12 cellular contexts compared by ENCODE assay signal in genomic region chr6:149012040-149012545, GRCh38.
DNase-seq lines count a peak whose midpoint lies in the region; ATAC-seq and TF ChIP-seq lines count a peak whose summit lies in the region.
"Had no signal": no experiment of that assay in that cellular context is flagged by ENCODE, and none has a peak within 500 bp of the region (broad histone marks: within the 10 kb centered on the region; RNA-seq: fewer than 3 reads in every experiment).

No MANE protein-coding gene starts in this region.

- H3K4me2 ChIP-seq in fibroblast of lung (ENCODE audit: extremely low read depth, insufficient read depth, low read length), result peak overlapping the region; percentile 11

- TF ChIP-seq CTCF in RWPE2 (IDR thresholded peaks at IDR 0.05; ENCODE audit: poor library complexity, severe bottlenecking) (no peak), fibroblast of lung (conservative IDR thresholded peaks at IDR 0.05 in 1 of 2, IDR thresholded peaks at IDR 0.05 in 1 of 2; ENCODE audit: low read depth in 1 of 2, low read length in 2 of 2) (no peak), psoas muscle (IDR thresholded peaks at IDR 0.05) (no peak), progenitor cell of endocrine pancreas (IDR thresholded peaks at IDR 0.05; ENCODE audit: unreplicated experiment) (no peak)

- H3K4me3 Mint-ChIP-seq in progenitor cell of endocrine pancreas (ENCODE audit: low read depth), result no peak overlapping the region
- H3K4me3 Mint-ChIP-seq: stimulated activated naive CD8-positive, alpha-beta T cell treated with anti-CD3 and anti-CD28 coated beads, Interleukin-15, Interleukin-2, amounts not matched to agents 100 ng/mL and 50 ng/mL, for 24 hours had no signal

- H2AFZ ChIP-seq in fibroblast of lung (ENCODE audit: low read length), result no peak overlapping the region

- no peaks in the 10 kb centered on the region for H3K36me3 Mint-ChIP-seq in progenitor cell of endocrine pancreas (ENCODE audit: insufficient read depth)

- intact Hi-C loops in psoas muscle (cut with DNase I), result no loop called here

- no peaks in the 10 kb centered on the region for H3K9me3 ChIP-seq in RWPE2 (ENCODE audit: severe bottlenecking)
- no peaks in the 10 kb centered on the region for H3K9me3 ChIP-seq in fibroblast of lung (ENCODE audit: control insufficient read depth, insufficient read depth, low read depth, low read length)
- H3K9me3 ChIP-seq in psoas muscle, result no peaks in the 10 kb centered on the region
- H3K9me3 ChIP-seq: colonic mucosa had no signal

- ATAC-seq in RWPE2 (ENCODE audit: low read depth) (peak; percentile 96), psoas muscle (peak in 3 of 4 donors; percentile 43 to 64 (median 47)), HG03159 (IDR thresholded peaks at IDR 0.05; ENCODE audit: unreplicated experiment) (no peak), HG02588 (IDR thresholded peaks at IDR 0.05; ENCODE audit: unreplicated experiment) (no peak)

- H3K36me3 ChIP-seq in RWPE2 (ENCODE audit: low read depth), result no peaks in the 10 kb centered on the region
- H3K36me3 ChIP-seq in fibroblast of lung (ENCODE audit: control insufficient read depth, insufficient read depth, low read length), result no peaks in the 10 kb centered on the region
- H3K36me3 ChIP-seq in psoas muscle (ENCODE audit: insufficient read depth in 1 of 2, low read depth in 1 of 2), result no peaks in the 10 kb centered on the region
- H3K36me3 ChIP-seq: colonic mucosa had no signal

- peaks cover 5% of the 10 kb centered on the region for H3K27me3 Mint-ChIP-seq in progenitor cell of endocrine pancreas

- H4K20me1 ChIP-seq in fibroblast of lung (ENCODE audit: control insufficient read depth, extremely low read depth, insufficient read depth, low read length), result no peaks in the 10 kb centered on the region

- H3K27me3 ChIP-seq in RWPE2 (ENCODE audit: insufficient read depth, poor library complexity, severe bottlenecking) (no peaks in the 10 kb centered on the region), fibroblast of lung (ENCODE audit: control insufficient read depth, insufficient read depth, low read length) (no peaks in the 10 kb centered on the region), psoas muscle (ENCODE audit: insufficient read depth in 3 of 3, low read length in 2 of 3) (no peaks in the 10 kb centered on the region)
- H3K27me3 ChIP-seq: colonic mucosa had no signal

- peak; percentile 88 for DNase-seq in GM03348 (ENCODE audit: low spot score)
- DNase-seq in RWPE2 (ENCODE audit: low spot score), result peak; percentile 66
- peak; percentile 96 to 99 for DNase-seq in fibroblast of lung (ENCODE audit: low read depth in 2 of 2)
- no peak for DNase-seq in psoas muscle
- no peak for DNase-seq in progenitor cell of endocrine pancreas (ENCODE audit: low spot score, unreplicated experiment)
- no peak for DNase-seq in SKM-1 (lab: John Stamatoyannopoulos, UW; ENCODE audit: unreplicated experiment)
- DNase-seq: activated CD8-positive, alpha-beta memory T cell treated with anti-CD3 and anti-CD28 coated beads, Interleukin-2, amount 50 U/mL, for 4 hours; colonic mucosa; NCI-H1694 treated with DMSO at 0.1 percent for 48 hours had no signal

- H3K4me1 Mint-ChIP-seq in progenitor cell of endocrine pancreas (ENCODE audit: low read depth), result peaks cover 1% of the 10 kb centered on the region

- H3K9me3 Mint-ChIP-seq in progenitor cell of endocrine pancreas (ENCODE audit: low read depth), result no peaks in the 10 kb centered on the region
- H3K9me3 Mint-ChIP-seq: stimulated activated naive CD8-positive, alpha-beta T cell treated with anti-CD3 and anti-CD28 coated beads, Interleukin-15, Interleukin-2, amounts not matched to agents 100 ng/mL and 50 ng/mL, for 24 hours had no signal

- H3K79me2 ChIP-seq in fibroblast of lung (ENCODE audit: control insufficient read depth, insufficient read depth, low read length), result no peaks in the 10 kb centered on the region

- WGBS in psoas muscle, 3 donors, result 47 to 61% (median 55%) methylated on average over 6 of the region's 6 CpGs

- no peak overlapping the region for H3K4me3 ChIP-seq in RWPE2 (ENCODE audit: severe bottlenecking)
- no peak overlapping the region for H3K4me3 ChIP-seq in fibroblast of lung (replicated peaks in 1 of 4; ENCODE audit: control extremely low read depth in 1 of 4, insufficient read depth in 1 of 4, low read depth in 3 of 4, low read length in 4 of 4)
- H3K4me3 ChIP-seq in psoas muscle, result no peak overlapping the region
- H3K4me3 ChIP-seq: colonic mucosa had no signal

- H3K4me1 ChIP-seq in RWPE2 (ENCODE audit: insufficient read depth, poor library complexity, severe bottlenecking), result peaks cover 23% of the 10 kb centered on the region
- peaks cover 20% of the 10 kb centered on the region for H3K4me1 ChIP-seq in fibroblast of lung (ENCODE audit: control insufficient read depth, extremely low read depth, insufficient read depth, low read length)
- no peaks in the 10 kb centered on the region for H3K4me1 ChIP-seq in psoas muscle
- H3K4me1 ChIP-seq: colonic mucosa had no signal

- no peak overlapping the region for H3K27ac Mint-ChIP-seq in progenitor cell of endocrine pancreas
- H3K27ac Mint-ChIP-seq: stimulated activated naive CD8-positive, alpha-beta T cell treated with anti-CD3 and anti-CD28 coated beads, Interleukin-15, Interleukin-2, amounts not matched to agents 100 ng/mL and 50 ng/mL, for 24 hours had no signal

- peak overlapping the region; percentile 69 for H3K27ac ChIP-seq in RWPE2 (ENCODE audit: poor library complexity, severe bottlenecking)
- peak overlapping the region; percentile 45 for H3K27ac ChIP-seq in fibroblast of lung (ENCODE audit: insufficient read depth, low read length)
- H3K27ac ChIP-seq in psoas muscle, result no peak overlapping the region
- H3K27ac ChIP-seq: colonic mucosa had no signal

- no peak overlapping the region for H3K9ac ChIP-seq in fibroblast of lung (ENCODE audit: insufficient read depth, low read length)

Comparison
In these comparisons a context has a peak if more than half of its experiments do, and no peak if none do; other contexts are left out.
1. DNase-seq: peak in GM03348 (single experiment), RWPE2 (single experiment) and fibroblast of lung (2 of 2); none in psoas muscle (0 of 2), progenitor cell of endocrine pancreas (single experiment) and SKM-1 (single experiment).
2. ATAC-seq: peak in RWPE2 (single experiment) and psoas muscle (3 of 4); none in HG03159 (single experiment) and HG02588 (single experiment).